18 cellular contexts compared by ENCODE assay signal in genomic region chr22:37357471-37357870, GRCh38.
DNase-seq lines count a peak whose midpoint lies in the region; ATAC-seq, FAIRE-seq and TF ChIP-seq lines count a peak whose summit lies in the region.
"Had no signal": no experiment of that assay in that cellular context is flagged by ENCODE, and none has a peak within 500 bp of the region (broad histone marks: within the 10 kb centered on the region; RNA-seq: fewer than 3 reads in every experiment).

No MANE protein-coding gene starts in this region.

- H3K9ac ChIP-seq in astrocyte (ENCODE audit: low read length) (no peak overlapping the region), mesenchymal stem cell (ENCODE audit: low read length) (no peak overlapping the region)

- H3K27me3 Mint-ChIP-seq in astrocyte (ENCODE audit: low read depth, unreplicated experiment), result peaks cover 71% of the 10 kb centered on the region

- no peak overlapping the region for H4K8ac ChIP-seq in mesenchymal stem cell (ENCODE audit: low read length)

- H3K27ac ChIP-seq in astrocyte (ENCODE audit: low read depth, low read length) (no peak overlapping the region), mesenchymal stem cell (ENCODE audit: low read length, poor library complexity, severe bottlenecking) (no peak overlapping the region)
- H3K27ac ChIP-seq: A549, C4-2B had no signal

- no peaks in the 10 kb centered on the region for H3K36me3 Mint-ChIP-seq in astrocyte (ENCODE audit: low read depth, unreplicated experiment)
- no peaks in the 10 kb centered on the region for H3K36me3 Mint-ChIP-seq in activated naive CD4-positive, alpha-beta T cell treated with anti-CD3 and anti-CD28 coated beads, Interleukin-2, amount 50 U/mL, for 72 hours
- H3K36me3 Mint-ChIP-seq: CD8-positive, alpha-beta T cell had no signal

- H3K4me1 ChIP-seq in astrocyte (ENCODE audit: insufficient read depth, low read length) (peaks cover 16% of the 10 kb centered on the region), mesenchymal stem cell (ENCODE audit: control insufficient read depth, insufficient read depth, low read depth, low read length) (peaks cover 37% of the 10 kb centered on the region)
- H3K4me1 ChIP-seq: A549 had no signal

- peak overlapping the region; percentile 13 for H2AK5ac ChIP-seq in mesenchymal stem cell (ENCODE audit: low read length, severe bottlenecking)

- 91% methylated on average over 4 of the region's 4 CpGs for WGBS in mesenchymal stem cell

- no peak overlapping the region for H2BK120ac ChIP-seq in mesenchymal stem cell (ENCODE audit: low read depth, low read length)

- H3K4me1 Mint-ChIP-seq in astrocyte (ENCODE audit: low read depth, unreplicated experiment), result no peaks in the 10 kb centered on the region
- H3K4me1 Mint-ChIP-seq: B cell had no signal

- H2AFZ ChIP-seq in astrocyte (ENCODE audit: low read depth, low read length) (no peak overlapping the region), mesenchymal stem cell (ENCODE audit: low read depth, low read length) (no peak overlapping the region)
- H2AFZ ChIP-seq: GM23338 had no signal

- no peak overlapping the region for H4K91ac ChIP-seq in mesenchymal stem cell (ENCODE audit: low read length)

- TF ChIP-seq CTCF in astrocyte (IDR thresholded peaks at IDR 0.05; ENCODE audit: insufficient read depth, low read depth, low read length) (no peak), omental fat pad (IDR thresholded peaks at IDR 0.05) (no peak)

- no peaks in the 10 kb centered on the region for H4K20me1 ChIP-seq in astrocyte (ENCODE audit: insufficient read depth, low read length)

- H3K36me3 ChIP-seq in astrocyte (ENCODE audit: insufficient read depth, low read length) (no peaks in the 10 kb centered on the region), mesenchymal stem cell (ENCODE audit: control insufficient read depth in 1 of 2, insufficient read depth in 2 of 2, low read depth in 1 of 2, low read length in 2 of 2) (peaks cover 0 to 5% of the 10 kb centered on the region in 2 experiments)

- no peak for ATAC-seq in omental fat pad (ENCODE audit: low FRiP score)
- ATAC-seq in activated naive CD4-positive, alpha-beta T cell treated with anti-CD3 and anti-CD28 coated beads, Interleukin-2, amount 50 U/mL, for 72 hours, result no peak
- ATAC-seq: A549; CD8-positive, alpha-beta T cell; GM12878; GM23338; K562 had no signal

- H3K4me3 ChIP-seq in astrocyte (ENCODE audit: insufficient read depth, low read depth, low read length), result no peak overlapping the region
- no peak overlapping the region for H3K4me3 ChIP-seq in mesenchymal stem cell (ENCODE audit: insufficient read depth in 1 of 2, low read depth in 1 of 2, low read length in 2 of 2)
- H3K4me3 ChIP-seq: A549, GM12878, GM23338, K562 had no signal

- H2BK5ac ChIP-seq in mesenchymal stem cell (ENCODE audit: low read depth, low read length, poor library complexity, severe bottlenecking), result no peak overlapping the region

- no peak overlapping the region for H3K4ac ChIP-seq in mesenchymal stem cell (ENCODE audit: low read depth in 1 of 2, low read length in 2 of 2)

- no peak for FAIRE-seq in astrocyte (lab: Jason Lieb, UNC)
- FAIRE-seq: A549, GM12878, GM18507, K562 had no signal

- H3K4me2 ChIP-seq in astrocyte (ENCODE audit: low read length) (no peak overlapping the region), mesenchymal stem cell (ENCODE audit: low read length, poor library complexity, severe bottlenecking) (no peak overlapping the region)
- H3K4me2 ChIP-seq: A549, GM23338 had no signal

- H3K27ac Mint-ChIP-seq in astrocyte (ENCODE audit: unreplicated experiment), result no peak overlapping the region
- H3K27ac Mint-ChIP-seq in activated naive CD4-positive, alpha-beta T cell treated with anti-CD3 and anti-CD28 coated beads, Interleukin-2, amount 50 U/mL, for 72 hours, result no peak overlapping the region
- H3K27ac Mint-ChIP-seq: B cell; CD8-positive, alpha-beta T cell; GM23338 had no signal

- H3K9me3 ChIP-seq in astrocyte (ENCODE audit: insufficient read depth, low read depth, low read length), result no peaks in the 10 kb centered on the region
- no peaks in the 10 kb centered on the region for H3K9me3 ChIP-seq in mesenchymal stem cell (ENCODE audit: control insufficient read depth, low read length)
- H3K9me3 ChIP-seq: A549 had no signal

- H3K79me1 ChIP-seq in mesenchymal stem cell (replicated peaks; ENCODE audit: low read length, poor library complexity, severe bottlenecking), result no peaks in the 10 kb centered on the region

- H3K79me2 ChIP-seq in astrocyte (ENCODE audit: insufficient read depth, low read length), result no peaks in the 10 kb centered on the region

- H2BK12ac ChIP-seq in mesenchymal stem cell (ENCODE audit: low read length in 2 of 2), result no peak overlapping the region

- no peak overlapping the region for H3K18ac ChIP-seq in mesenchymal stem cell (ENCODE audit: low read depth in 1 of 2, low read length in 2 of 2)

- H3K27me3 ChIP-seq in astrocyte (ENCODE audit: insufficient read depth, low read length) (no peaks in the 10 kb centered on the region), mesenchymal stem cell (ENCODE audit: control insufficient read depth in 1 of 2, insufficient read depth in 1 of 2, low read length in 2 of 2) (peaks cover 0 to 95% of the 10 kb centered on the region in 2 experiments)

- no peak overlapping the region for H3K14ac ChIP-seq in mesenchymal stem cell (ENCODE audit: low read length in 2 of 2)

- H2BK15ac ChIP-seq in mesenchymal stem cell (ENCODE audit: low read depth, poor library complexity, severe bottlenecking), result no peak overlapping the region

- DNase-seq in CD1c-positive myeloid dendritic cell (ENCODE audit: extremely low spot score) (peak; percentile 13), astrocyte (ENCODE audit: low read depth) (peak; percentile 14), mesenchymal stem cell (no peak), EL (no peak), omental fat pad (ENCODE audit: low spot score) (no peak), SHP77 treated with DMSO at 0.1 percent for 48 hours (lab: John Stamatoyannopoulos, UW) (no peak)
- DNase-seq in activated naive CD4-positive, alpha-beta T cell treated with anti-CD3 and anti-CD28 coated beads, Interleukin-2, amount 50 U/mL, for 72 hours (ENCODE audit: low spot score in 2 of 2), result no peak
- DNase-seq: CD8-positive, alpha-beta T cell; COR-L47; DND-41; H7 had no signal

- no peak overlapping the region for H3K4me3 Mint-ChIP-seq in astrocyte (ENCODE audit: unreplicated experiment)
- H3K4me3 Mint-ChIP-seq: B cell; CD8-positive, alpha-beta T cell; GM23338 had no signal

- peaks cover 10% of the 10 kb centered on the region for H3K9me3 Mint-ChIP-seq in astrocyte (ENCODE audit: unreplicated experiment)
- H3K9me3 Mint-ChIP-seq in activated naive CD4-positive, alpha-beta T cell treated with anti-CD3 and anti-CD28 coated beads, Interleukin-2, amount 50 U/mL, for 72 hours, result no peaks in the 10 kb centered on the region
- H3K9me3 Mint-ChIP-seq: CD8-positive, alpha-beta T cell; GM23338 had no signal

- H3K23ac ChIP-seq in mesenchymal stem cell (ENCODE audit: low read length in 2 of 2), result no peak overlapping the region

Comparison
In these comparisons a context has a peak if more than half of its experiments do, and no peak if none do; other contexts are left out.
1. DNase-seq: peak in CD1c-positive myeloid dendritic cell (single experiment) and astrocyte (single experiment); none in mesenchymal stem cell (single experiment), EL (single experiment), omental fat pad (single experiment), activated naive CD4-positive, alpha-beta T cell treated with anti-CD3 and anti-CD28 coated beads, Interleukin-2, amount 50 U/mL, for 72 hours (0 of 2) and SHP77 treated with DMSO at 0.1 percent for 48 hours (single experiment).